In genomic region chr19:35392742-35393350, GRCh38 we compare ENCODE assay signal across 2 cellular contexts.
A peak's percentile ranks its signal among the peaks of the same experiment; 100 is the strongest.
TF ChIP-seq lines count a peak whose summit lies in the region.

No MANE protein-coding gene starts in this region.

TF ChIP-seq in HEK293, 187 proteins besides CTCF, POLR2A, EP300 and RAD21 (continued from another document):
- TF ChIP-seq ZNF274 (IDR thresholded peaks at IDR 0.05; ENCODE audit: low read length), result no peak
- TF ChIP-seq ZNF274 (tag by site-specific recombination; IDR thresholded peaks at IDR 0.05; ENCODE audit: borderline replicate concordance), result peak; percentile 72; the same call in 1 of the 2 replicates
- TF ChIP-seq ZNF654 (tag by site-specific recombination; IDR thresholded peaks at IDR 0.05; ENCODE audit: low read depth), result no peak
- TF ChIP-seq ZNF140 (tag by site-specific recombination; IDR thresholded peaks at IDR 0.05), result no peak
- peak; percentile 42; the same call in 1 of the 2 replicates for TF ChIP-seq ZNF488 (tag by site-specific recombination; IDR thresholded peaks at IDR 0.05)
- peak; percentile 60; the same call in 1 of the 2 replicates for TF ChIP-seq ZNF114 (tag by site-specific recombination; IDR thresholded peaks at IDR 0.05)
- no peak for TF ChIP-seq ZNF791 (tag by site-specific recombination; IDR thresholded peaks at IDR 0.05)
- no peak for TF ChIP-seq ZNF660 (tag by site-specific recombination; IDR thresholded peaks at IDR 0.05)
- TF ChIP-seq ZNF544 (tag by site-specific recombination; IDR thresholded peaks at IDR 0.05), result peak; percentile 28; the same call in 1 of the 2 replicates
- no peak for TF ChIP-seq ZNF37A (tag by site-specific recombination; IDR thresholded peaks at IDR 0.05)
- no peak for TF ChIP-seq ZNF513 (tag by site-specific recombination; IDR thresholded peaks at IDR 0.05)
- peak; percentile 28; the same call in 1 of the 2 replicates for TF ChIP-seq ZBTB20 (tag by site-specific recombination; IDR thresholded peaks at IDR 0.05)
- TF ChIP-seq ZNF529 (tag by site-specific recombination; IDR thresholded peaks at IDR 0.05; ENCODE audit: insufficient replicate concordance), result no peak
- TF ChIP-seq ZNF398 (tag by site-specific recombination; IDR thresholded peaks at IDR 0.05), result 0 out of 2 replicates have a peak, but pooled peaks have one; percentile 13
- peak; percentile 16; the same call in 1 of the 2 replicates for TF ChIP-seq ZNF202 (tag by site-specific recombination; IDR thresholded peaks at IDR 0.05; ENCODE audit: borderline replicate concordance)
- peak; percentile 87 for TF ChIP-seq ZNF473 (tag by site-specific recombination; IDR thresholded peaks at IDR 0.05)
- no peak for TF ChIP-seq ZNF510 (tag by site-specific recombination; IDR thresholded peaks at IDR 0.05; ENCODE audit: insufficient replicate concordance)
- no peak for TF ChIP-seq ZNF132 (tag by site-specific recombination; IDR thresholded peaks at IDR 0.05; ENCODE audit: borderline replicate concordance)
- peak; percentile 35; the same call in 1 of the 2 replicates for TF ChIP-seq ZNF266 (tag by site-specific recombination; IDR thresholded peaks at IDR 0.05; ENCODE audit: low read depth)
- TF ChIP-seq ZNF548 (tag by site-specific recombination; IDR thresholded peaks at IDR 0.05), result 0 out of 2 replicates have a peak, but pooled peaks have one; percentile 10
- TF ChIP-seq ZNF223 (tag by site-specific recombination; IDR thresholded peaks at IDR 0.05), result no peak
- peak; percentile 66; the same call in 1 of the 2 replicates for TF ChIP-seq ZNF48 (tag by site-specific recombination; IDR thresholded peaks at IDR 0.05)
- no peak for TF ChIP-seq ZNF610 (tag by site-specific recombination; IDR thresholded peaks at IDR 0.05; ENCODE audit: borderline replicate concordance)
- TF ChIP-seq ZNF521 (tag by site-specific recombination; IDR thresholded peaks at IDR 0.05), result peak; percentile 81; the same call in 1 of the 2 replicates
- no peak for TF ChIP-seq KLF9 (tag by site-specific recombination; IDR thresholded peaks at IDR 0.05; ENCODE audit: low read depth)
- 0 out of 2 replicates have a peak, but pooled peaks have one; percentile 43 for TF ChIP-seq ZNF157 (tag by site-specific recombination; IDR thresholded peaks at IDR 0.05)
- no peak for TF ChIP-seq ZNF843 (tag by site-specific recombination; IDR thresholded peaks at IDR 0.05)
- no peak for TF ChIP-seq ZNF211 (tag by site-specific recombination; IDR thresholded peaks at IDR 0.05; ENCODE audit: low read depth)
- TF ChIP-seq ZIC2 (tag by site-specific recombination; IDR thresholded peaks at IDR 0.05), result 0 out of 2 replicates have a peak, but pooled peaks have one; percentile 7
- no peak for TF ChIP-seq ZEB2 (tag by site-specific recombination; IDR thresholded peaks at IDR 0.05)
- TF ChIP-seq ZNF571 (tag by site-specific recombination; IDR thresholded peaks at IDR 0.05), result peak; percentile 92; the same call in 1 of the 2 replicates
- TF ChIP-seq ZNF785 (tag by site-specific recombination; IDR thresholded peaks at IDR 0.05), result peak; percentile 77; the same call in 1 of the 2 replicates
- TF ChIP-seq ZNF391 (tag by site-specific recombination; IDR thresholded peaks at IDR 0.05; ENCODE audit: borderline replicate concordance, low read depth), result no peak

TF ChIP-seq in K562, 482 proteins besides CTCF, POLR2A, EP300 and RAD21 (continued from another document):
- TF ChIP-seq ZNF407 (IDR thresholded peaks at IDR 0.05; ENCODE audit: low read depth) (0 out of 2 replicates have a peak, but pooled peaks have one; percentile 30), SPI1 (IDR thresholded peaks at IDR 0.05; ENCODE audit: borderline replicate concordance, low read depth, low read length) (no peak), CCAR2 (IDR thresholded peaks at IDR 0.05; ENCODE audit: low read depth, low read length) (no peak), SMARCB1 (IDR thresholded peaks at IDR 0.05; ENCODE audit: insufficient read length, low read depth) (no peak), PHF20 (IDR thresholded peaks at IDR 0.05; ENCODE audit: partially characterized antibody) (peak; percentile 76), OTX1 (CRISPR knock-in tag; IDR thresholded peaks at IDR 0.05) (peak; percentile 86), ETV1 (tag; conservative IDR thresholded peaks at IDR 0.05; ENCODE audit: low read depth) (no peak), BCOR (IDR thresholded peaks at IDR 0.05) (0 out of 2 replicates have a peak, but pooled peaks have one; percentile 23), ETS1 (conservative IDR thresholded peaks at IDR 0.05; ENCODE audit: control insufficient read depth, low read depth, low read length) (no peak), MTA3 (IDR thresholded peaks at IDR 0.05; ENCODE audit: borderline replicate concordance) (no peak), MLLT1 (IDR thresholded peaks at IDR 0.05) (peak in 1 of 2 experiments; percentile 66; a peak in 1 of 4 replicates), KAT8 (IDR thresholded peaks at IDR 0.05; ENCODE audit: low read depth) (no peak), ATF1 (CRISPR knock-in tag; IDR thresholded peaks at IDR 0.05) (no peak), ATF1 (tag; IDR thresholded peaks at IDR 0.05) (no peak), FOXK2 (conservative IDR thresholded peaks at IDR 0.05 in 1 of 2, IDR thresholded peaks at IDR 0.05 in 1 of 2; ENCODE audit: low read depth in 2 of 2) (peak in 1 of 2 experiments; percentile 26; a peak in 1 of 4 replicates), KLF16 (IDR thresholded peaks at IDR 0.05) (no peak), JUND (IDR thresholded peaks at IDR 0.05; ENCODE audit: borderline replicate concordance, low read depth, low read length) (no peak), JUND (tag; IDR thresholded peaks at IDR 0.05; ENCODE audit: borderline replicate concordance, low read depth, low read length) (no peak; the same call in 2 of the 3 replicates), CBFB (CRISPR knock-in tag; IDR thresholded peaks at IDR 0.05) (no peak), E2F8 (IDR thresholded peaks at IDR 0.05; ENCODE audit: low read depth, partially characterized antibody) (peak; percentile 17), GATAD2A (IDR thresholded peaks at IDR 0.05) (no peak), ELF4 (CRISPR knock-in tag; IDR thresholded peaks at IDR 0.05) (peak; percentile 67), SRSF7 (optimal IDR thresholded peaks at IDR 0.05; ENCODE audit: low read depth, low read length) (no peak), SNAPC5 (CRISPR knock-in tag; IDR thresholded peaks at IDR 0.05) (no peak), SMARCC2 (IDR thresholded peaks at IDR 0.05; ENCODE audit: low read depth) (no peak), HBP1 (CRISPR knock-in tag; IDR thresholded peaks at IDR 0.05) (peak; percentile 75; the same call in 1 of the 2 replicates), TEAD2 (tag; IDR thresholded peaks at IDR 0.05) (no peak), ZNF239 (CRISPR knock-in tag; IDR thresholded peaks at IDR 0.05) (no peak), PRPF4 (IDR thresholded peaks at IDR 0.05; ENCODE audit: insufficient read depth, low read depth, low read length, poor library complexity, severe bottlenecking) (no peak), MEF2A (IDR thresholded peaks at IDR 0.05; ENCODE audit: control insufficient read depth, low read depth, low read length) (no peak), ZNF124 (CRISPR knock-in tag; IDR thresholded peaks at IDR 0.05) (no peak), CHD1 (IDR thresholded peaks at IDR 0.05; ENCODE audit: low read length) (no peak)
